8 cellular contexts compared by ENCODE assay signal in the genomic region with DNA sequence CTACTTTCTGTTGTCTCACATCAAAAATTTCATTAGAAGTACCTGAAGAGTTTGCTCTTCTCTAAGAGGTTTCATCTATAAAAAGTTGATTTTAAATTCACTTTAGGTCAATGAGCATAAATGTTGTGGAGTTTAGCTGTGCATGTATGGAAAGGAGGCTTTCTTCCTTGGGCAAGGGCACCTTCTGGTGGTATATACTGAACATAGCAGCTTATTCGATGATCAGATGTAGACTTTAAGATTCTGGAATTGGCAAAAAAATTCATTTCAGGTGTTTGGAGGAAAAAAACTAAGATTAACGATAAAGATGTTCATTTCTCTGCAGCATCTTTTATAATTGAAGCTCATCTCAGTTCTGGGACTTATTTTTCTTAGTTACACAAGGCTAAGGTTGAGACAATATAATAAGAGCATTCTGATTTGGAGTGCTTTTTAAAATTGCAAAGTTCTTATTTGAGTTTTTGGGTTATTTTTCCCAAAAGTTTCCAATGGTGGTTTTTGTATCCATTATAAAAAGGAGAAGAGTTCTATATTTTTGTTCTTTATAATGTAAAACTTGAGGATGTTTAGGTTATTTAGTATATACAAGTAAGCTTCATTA. TPM values are rescaled to one million over a fixed set of nuclear protein-coding genes. Genes with fewer than 3 reads are reported as not detected.
A peak's percentile ranks its signal among the peaks of the same experiment; 100 is the strongest.
DNase-seq lines count a peak whose midpoint lies in the region; ATAC-seq and TF ChIP-seq lines count a peak whose summit lies in the region.

No MANE protein-coding gene starts in this region.

- no peaks in the 10 kb centered on the region for H3K27me3 ChIP-seq in ascending aorta

- no peaks in the 10 kb centered on the region for H3K36me3 ChIP-seq in ascending aorta

- no peaks in the 10 kb centered on the region for H3K4me1 ChIP-seq in ascending aorta

- DNase-seq in SIG-M5 treated with dmso at 0.1 percent for 504 hours (lab: John Stamatoyannopoulos, UW; ENCODE audit: unreplicated experiment) (peak; percentile 78), SIG-M5 (lab: John Stamatoyannopoulos, UW) (no peak), NCI-H82 (lab: John Stamatoyannopoulos, UW) (peak; percentile 75), ascending aorta (ENCODE audit: low spot score in 2 of 2) (no peak), hepatic stellate cell (ENCODE audit: low spot score) (peak; percentile 27)
- DNase-seq in stimulated activated CD4-positive, alpha-beta T cell treated with anti-CD3 and anti-CD28 coated beads, TNF-alpha, amount 100 ng/mL, for 48 hours (ENCODE audit: low read depth in 3 of 3): peak in 2 of 3 donors; percentile 2 to 3

- no peak overlapping the region for H3K4me3 ChIP-seq in ascending aorta

- no peak overlapping the region for H3K27ac ChIP-seq in ascending aorta

- TF ChIP-seq CTCF in ascending aorta (IDR thresholded peaks at IDR 0.05): peak; percentile 44 to 79 (median 70)

- H3K9me3 ChIP-seq in ascending aorta: no peaks in the 10 kb centered on the region

- peak; percentile 96 for ATAC-seq in GM21390 (IDR thresholded peaks at IDR 0.05; ENCODE audit: unreplicated experiment)
- ATAC-seq in HG03558 (IDR thresholded peaks at IDR 0.05; ENCODE audit: extremely low read depth, unreplicated experiment): peak; percentile 80

- intact Hi-C loops in ascending aorta (cut with DNase I): loop anchor here (1.0 kb wide), 1 partner anchor 76 kb away; a partner anchor contains a TSS

RNA-seq across cellular contexts. Expression of a gene that starts 46.8 kb away (rescaled TPM):
- total RNA-seq in ascending aorta: 0.43 TPM

Comparison
In these comparisons a context has a peak if more than half of its experiments do, and no peak if none do; other contexts are left out.
1. DNase-seq: peak in SIG-M5 treated with dmso at 0.1 percent for 504 hours (single experiment), NCI-H82 (single experiment), hepatic stellate cell (single experiment) and stimulated activated CD4-positive, alpha-beta T cell treated with anti-CD3 and anti-CD28 coated beads, TNF-alpha, amount 100 ng/mL, for 48 hours (2 of 3); none in SIG-M5 (single experiment) and ascending aorta (0 of 2).